Comparison of ENCODE assay signal across 21 cellular contexts in genomic region chr20:3059489-3059888, GRCh38. TPM values are rescaled to one million over a fixed set of nuclear protein-coding genes. Genes with fewer than 3 reads are reported as not detected.
DNase-seq lines count a peak whose midpoint lies in the region; ATAC-seq and TF ChIP-seq lines count a peak whose summit lies in the region.
"Had no signal": no experiment of that assay in that cellular context is flagged by ENCODE, and none has a peak within 500 bp of the region (broad histone marks: within the 10 kb centered on the region; RNA-seq: fewer than 3 reads in every experiment).

No MANE protein-coding gene starts in this region.

- no peaks in the 10 kb centered on the region for H3K36me3 Mint-ChIP-seq in activated CD4-positive, alpha-beta T cell treated with anti-CD3 and anti-CD28 coated beads, Interleukin-2, amount 10 ng/mL, durations not matched to agents 7 days and 5 days (ENCODE audit: low read depth)

- H3K4me3 ChIP-seq in IMR-90 (ENCODE audit: insufficient read depth, low read depth, low read length) = no peak overlapping the region
- peak overlapping the region; percentile 34 for H3K4me3 ChIP-seq in trophoblast cell (ENCODE audit: low read depth, low read length)
- H3K4me3 ChIP-seq: BLaER1, GM23338, HAP-1 had no signal

- H3K4me2 ChIP-seq in IMR-90 (ENCODE audit: low read depth, low read length) (no peak overlapping the region), trophoblast cell (ENCODE audit: low read length) (no peak overlapping the region)
- H3K4me2 ChIP-seq: BLaER1, GM23338 had no signal

- H3K4me1 ChIP-seq in IMR-90 (ENCODE audit: control insufficient read depth, insufficient read depth, low read length) (no peaks in the 10 kb centered on the region), trophoblast cell (ENCODE audit: control insufficient read depth in 1 of 2, insufficient read depth in 2 of 2, low read length in 2 of 2) (no peaks in the 10 kb centered on the region)
- H3K4me1 ChIP-seq: BLaER1, HAP-1 had no signal

- H2AK5ac ChIP-seq in IMR-90 (ENCODE audit: low read depth, low read length) = no peak overlapping the region
- no peak overlapping the region for H2AK5ac ChIP-seq in trophoblast cell (ENCODE audit: low read length)

- H4K91ac ChIP-seq in IMR-90 (ENCODE audit: insufficient read depth, low read depth, low read length) (no peak overlapping the region), trophoblast cell (ENCODE audit: low read depth, low read length) (no peak overlapping the region)

- H2BK12ac ChIP-seq in trophoblast cell (ENCODE audit: low read length) = no peak overlapping the region

- no peaks in the 10 kb centered on the region for H3K36me3 ChIP-seq in IMR-90 (ENCODE audit: control insufficient read depth, insufficient read depth, low read length)
- H3K36me3 ChIP-seq in trophoblast cell (ENCODE audit: control insufficient read depth in 1 of 2, insufficient read depth in 2 of 2, low read length in 2 of 2) = no peaks in the 10 kb centered on the region
- H3K36me3 ChIP-seq: BLaER1, HAP-1 had no signal

- in situ Hi-C loops in IMR-90 (cut with MboI; ENCODE audit: low sequenced_read_pairs) = loop anchor here (5.0 kb wide), 1 partner anchor 48 kb away; no protein-coding TSS in a partner anchor

- H3K23ac ChIP-seq in IMR-90 (ENCODE audit: low read depth, low read length) = no peak overlapping the region
- H3K23ac ChIP-seq in trophoblast cell (ENCODE audit: low read length) = no peak overlapping the region

- DNase-seq in IMR-90 (no peak), trophoblast cell (no peak), hippocampal formation (lab: John Stamatoyannopoulos, UW) (no peak), retina (no peak)
- DNase-seq in activated CD4-positive, alpha-beta T cell treated with anti-CD3 and anti-CD28 coated beads, Interleukin-2, amount 10 ng/mL, durations not matched to agents 7 days and 5 days = no peak
- DNase-seq: CD4-positive, CD25-positive, alpha-beta regulatory T cell; CD8-positive, alpha-beta T cell; DMS53; DMS79 treated with DMSO at 0.1 percent for 48 hours; GF-D8; HFFc6 had no signal

- H4K5ac ChIP-seq in IMR-90 (ENCODE audit: low read depth, low read length) = no peak overlapping the region

- CTCF ChIA-PET in IMR-90 (lab: Yijun Ruan, JAX) = no interaction called here
- CTCF ChIA-PET in activated CD4-positive, alpha-beta T cell treated with anti-CD3 and anti-CD28 coated beads, Interleukin-2, amount 10 ng/mL, durations not matched to agents 7 days and 5 days (lab: Charles Lee) = no interaction called here

- TF ChIP-seq CTCF in IMR-90 (conservative IDR thresholded peaks at IDR 0.05; ENCODE audit: low read depth, low read length) = no peak

- 0 out of 2 replicates have a peak, but pooled peaks cover 4% of the 10 kb centered on the region for H3K9me1 ChIP-seq in IMR-90 (ENCODE audit: insufficient read depth, low read length)

- no peak overlapping the region for H3K27ac ChIP-seq in IMR-90 (ENCODE audit: insufficient read depth, low read length)
- no peak overlapping the region for H3K27ac ChIP-seq in trophoblast cell (ENCODE audit: low read depth, low read length)
- H3K27ac ChIP-seq: BLaER1, C4-2B had no signal

- no peak overlapping the region for H3K27ac Mint-ChIP-seq in activated CD4-positive, alpha-beta T cell treated with anti-CD3 and anti-CD28 coated beads, Interleukin-2, amount 10 ng/mL, durations not matched to agents 7 days and 5 days
- H3K27ac Mint-ChIP-seq: CD8-positive, alpha-beta T cell; GM23338; HFFc6 had no signal

- H3K27me3 Mint-ChIP-seq in activated CD4-positive, alpha-beta T cell treated with anti-CD3 and anti-CD28 coated beads, Interleukin-2, amount 10 ng/mL, durations not matched to agents 7 days and 5 days = no peaks in the 10 kb centered on the region
- H3K27me3 Mint-ChIP-seq: CD4-positive, CD25-positive, alpha-beta regulatory T cell had no signal

- no peak overlapping the region for H3K56ac ChIP-seq in IMR-90 (ENCODE audit: extremely low read depth, insufficient read depth, low read length)

- H2BK5ac ChIP-seq in IMR-90 (ENCODE audit: low read depth, low read length, poor library complexity, severe bottlenecking) = no peak overlapping the region
- H2BK5ac ChIP-seq in trophoblast cell (ENCODE audit: low read depth, low read length, poor library complexity) = no peak overlapping the region

- H2AFZ ChIP-seq in IMR-90 (replicated peaks; ENCODE audit: low read length, poor library complexity) (peak overlapping the region; percentile 13), trophoblast cell (ENCODE audit: insufficient read depth, low read length, poor library complexity) (no peak overlapping the region)
- H2AFZ ChIP-seq: GM23338 had no signal

- no peak for TF ChIP-seq POLR2A in IMR-90 (IDR thresholded peaks at IDR 0.05; ENCODE audit: low read depth, low read length)

- no peak overlapping the region for H2BK15ac ChIP-seq in IMR-90 (ENCODE audit: low read depth, low read length)

- H3K9me3 ChIP-seq in IMR-90 (ENCODE audit: control insufficient read depth, insufficient read depth, low read length) = no peaks in the 10 kb centered on the region
- peaks cover 3% of the 10 kb centered on the region for H3K9me3 ChIP-seq in trophoblast cell (ENCODE audit: insufficient read depth, low read depth, low read length)
- H3K9me3 ChIP-seq: BLaER1, HAP-1 had no signal

- H3K9ac ChIP-seq in IMR-90 (ENCODE audit: low read depth, low read length) (no peak overlapping the region), trophoblast cell (ENCODE audit: low read length) (no peak overlapping the region)
- H3K9ac ChIP-seq: BLaER1 had no signal

- H3K79me1 ChIP-seq in IMR-90 (ENCODE audit: low read depth in 1 of 2, low read length in 2 of 2) = no peaks in the 10 kb centered on the region
- H3K79me1 ChIP-seq in trophoblast cell (ENCODE audit: low read length) = no peaks in the 10 kb centered on the region

- no peak overlapping the region for H3K18ac ChIP-seq in IMR-90 (ENCODE audit: low read depth, low read length)
- no peak overlapping the region for H3K18ac ChIP-seq in trophoblast cell (ENCODE audit: low read length)

- no TSS peak for BruUV-seq in IMR-90 (replicated peaks; lab: Mats Ljungman, UMichigan)

- no peak overlapping the region for H3K4me3 Mint-ChIP-seq in activated CD4-positive, alpha-beta T cell treated with anti-CD3 and anti-CD28 coated beads, Interleukin-2, amount 10 ng/mL, durations not matched to agents 7 days and 5 days
- H3K4me3 Mint-ChIP-seq: CD8-positive, alpha-beta T cell; GM23338; HFFc6 had no signal

- no peaks in the 10 kb centered on the region for H3K9me3 Mint-ChIP-seq in activated CD4-positive, alpha-beta T cell treated with anti-CD3 and anti-CD28 coated beads, Interleukin-2, amount 10 ng/mL, durations not matched to agents 7 days and 5 days
- H3K9me3 Mint-ChIP-seq: CD4-positive, CD25-positive, alpha-beta regulatory T cell; CD8-positive, alpha-beta T cell; GM23338; HFFc6 had no signal

- H2BK20ac ChIP-seq in IMR-90 (ENCODE audit: low read depth, low read length) = no peak overlapping the region

- dilution Hi-C loops in IMR-90 (cut with HindIII; ENCODE audit: low sequenced_read_pairs, unreplicated experiment) = no loop called here

- 78% methylated on average over 2 of the region's 3 CpGs; no CpG with 5 or more reads in 1 of the 2 experiments for WGBS in IMR-90 (ENCODE audit: extremely low coverage in 2 of 2, insufficient read length in 1 of 2), 2 experiments
- no CpG with 5 or more reads among the region's 3 CpGs for WGBS in trophoblast cell (ENCODE audit: extremely low coverage, insufficient coverage, insufficient read length)

- H3K27me3 ChIP-seq in IMR-90 (ENCODE audit: control insufficient read depth, insufficient read depth, low read length) = no peaks in the 10 kb centered on the region
- H3K27me3 ChIP-seq in trophoblast cell (ENCODE audit: insufficient read depth, low read length) = no peaks in the 10 kb centered on the region
- H3K27me3 ChIP-seq: BLaER1 had no signal

- H3K14ac ChIP-seq in IMR-90 (replicated peaks; ENCODE audit: low read depth, low read length) (no peak overlapping the region), trophoblast cell (ENCODE audit: low read length) (no peak overlapping the region)

- H3K4ac ChIP-seq in IMR-90 (ENCODE audit: low read depth, low read length) (no peak overlapping the region), trophoblast cell (ENCODE audit: low read depth, low read length) (no peak overlapping the region)

- ATAC-seq in IMR-90 (ENCODE audit: low read depth) (no peak), esophagus mucosa (peak; percentile 23), GM21825 (IDR thresholded peaks at IDR 0.05; ENCODE audit: unreplicated experiment) (no peak)
- ATAC-seq: CD8-positive, alpha-beta T cell; GM23338 had no signal

- no peak for TF ChIP-seq RAD21 in IMR-90 (IDR thresholded peaks at IDR 0.05; ENCODE audit: low read length)

- no peak overlapping the region for H4K12ac ChIP-seq in trophoblast cell (ENCODE audit: low read depth, low read length)

- POLR2A ChIA-PET in IMR-90 (lab: Charles Lee; ENCODE audit: unreplicated experiment) = no interaction called here
- POLR2A ChIA-PET in activated CD4-positive, alpha-beta T cell treated with anti-CD3 and anti-CD28 coated beads, Interleukin-2, amount 10 ng/mL, durations not matched to agents 7 days and 5 days (lab: Charles Lee) = no interaction called here

- no peaks in the 10 kb centered on the region for H3K79me2 ChIP-seq in trophoblast cell (ENCODE audit: control insufficient read depth, insufficient read depth, low read length, poor library complexity)

- H2BK120ac ChIP-seq in IMR-90 (ENCODE audit: low read depth, low read length) (no peak overlapping the region), trophoblast cell (ENCODE audit: insufficient read depth, low read length, poor library complexity) (no peak overlapping the region)

- intact Hi-C loops in IMR-90 (cut with micrococcal nuclease) = loop anchor here (10.0 kb wide), 1 partner anchor 255 kb away; no protein-coding TSS in a partner anchor

- H2AK9ac ChIP-seq in IMR-90 (replicated peaks; ENCODE audit: low read depth, low read length, poor library complexity) = peak overlapping the region; percentile 72

- H4K20me1 ChIP-seq in IMR-90 (ENCODE audit: insufficient read depth, low read length) = no peaks in the 10 kb centered on the region
- H4K20me1 ChIP-seq: BLaER1 had no signal

- H3K4me1 Mint-ChIP-seq in activated CD4-positive, alpha-beta T cell treated with anti-CD3 and anti-CD28 coated beads, Interleukin-2, amount 10 ng/mL, durations not matched to agents 7 days and 5 days = peaks cover 1% of the 10 kb centered on the region
- H3K4me1 Mint-ChIP-seq: GM23338 had no signal

- H4K8ac ChIP-seq in IMR-90 (ENCODE audit: low read depth in 2 of 2, low read length in 2 of 2) (no peak overlapping the region), trophoblast cell (ENCODE audit: low read depth, low read length) (no peak overlapping the region)

RNA-seq across cellular contexts. Expression of gene OXT, which starts 11.9 kb away (rescaled TPM):
- total RNA-seq in IMR-90 (2012; rRNA removed) = not detected in 2 replicates
- polyA plus RNA-seq in IMR-90 (2012; rRNA removed) = not detected in 2 replicates
- not detected in 2 replicates for polyA plus RNA-seq in IMR-90 (2012; cell fraction: cytosol; rRNA removed)
- polyA plus RNA-seq in IMR-90 (2012; cell fraction: nucleus; rRNA removed; ENCODE audit: low replicate concordance) = not detected in 2 replicates
- total RNA-seq in esophagus mucosa = not detected
- polyA plus RNA-seq in trophoblast cell (2013) = 0.12 TPM in 1 of 2 replicates, not detected in the other
- total RNA-seq in activated CD4-positive, alpha-beta T cell treated with anti-CD3 and anti-CD28 coated beads, Interleukin-2, amount 10 ng/mL, durations not matched to agents 7 days and 5 days = not detected
- total RNA-seq: A172; A673; CD4-positive, CD25-positive, alpha-beta regulatory T cell; Daoy; G401; GM23338; HFFc6 had no signal

RNA-seq across cellular contexts. Expression of gene MRPS26, which starts 13.6 kb away (rescaled TPM):
- total RNA-seq in IMR-90 (2012; rRNA removed) (22.2 and 24.7 TPM in 2 replicates), esophagus mucosa (36.5 TPM)
- polyA plus RNA-seq in IMR-90 (2012; rRNA removed) = 38.6 and 49.5 TPM in 2 replicates
- polyA plus RNA-seq in IMR-90 (2012; cell fraction: cytosol; rRNA removed) = 53.9 and 56.0 TPM in 2 replicates
- polyA plus RNA-seq in IMR-90 (2012; cell fraction: nucleus; rRNA removed; ENCODE audit: low replicate concordance) = 20.0 and 35.2 TPM in 2 replicates
- 26.6 and 30.1 TPM in 2 replicates for polyA plus RNA-seq in trophoblast cell (2013)
- total RNA-seq in activated CD4-positive, alpha-beta T cell treated with anti-CD3 and anti-CD28 coated beads, Interleukin-2, amount 10 ng/mL, durations not matched to agents 7 days and 5 days = 10 to 100 TPM; 30.6 to 37.2 TPM

RNA-seq across cellular contexts. Expression of gene GNRH2, which starts 16.1 kb away (rescaled TPM):
- total RNA-seq in IMR-90 (2012; rRNA removed) (0.18 and 0.28 TPM in 2 replicates), esophagus mucosa (not detected)
- 0.16 and 0.21 TPM in 2 replicates for polyA plus RNA-seq in IMR-90 (2012; rRNA removed)
- not detected in 2 replicates for polyA plus RNA-seq in IMR-90 (2012; cell fraction: cytosol; rRNA removed)
- polyA plus RNA-seq in IMR-90 (2012; cell fraction: nucleus; rRNA removed; ENCODE audit: low replicate concordance) = 1.7 and 3.5 TPM in 2 replicates
- 0.44 TPM in 1 of 2 replicates, not detected in the other for polyA plus RNA-seq in trophoblast cell (2013)
- total RNA-seq in activated CD4-positive, alpha-beta T cell treated with anti-CD3 and anti-CD28 coated beads, Interleukin-2, amount 10 ng/mL, durations not matched to agents 7 days and 5 days = 1 to 10 TPM; 1.2 to 2.0 TPM
- total RNA-seq: A172; CD8-positive, alpha-beta T cell; Daoy; G401; GM23338 had no signal
- polyA plus RNA-seq: CD4-positive, CD25-positive, alpha-beta regulatory T cell; GM23338 had no signal

RNA-seq across cellular contexts. Expression of gene AVP, which starts 25.0 kb away (rescaled TPM):
- total RNA-seq in IMR-90 (2012; rRNA removed) (not detected in 2 replicates), esophagus mucosa (not detected)
- polyA plus RNA-seq in IMR-90 (2012; rRNA removed) = not detected in 2 replicates
- not detected in 2 replicates for polyA plus RNA-seq in IMR-90 (2012; cell fraction: cytosol; rRNA removed)
- polyA plus RNA-seq in IMR-90 (2012; cell fraction: nucleus; rRNA removed; ENCODE audit: low replicate concordance) = not detected in 2 replicates
- polyA plus RNA-seq in trophoblast cell (2013) = not detected in 2 replicates
- total RNA-seq in activated CD4-positive, alpha-beta T cell treated with anti-CD3 and anti-CD28 coated beads, Interleukin-2, amount 10 ng/mL, durations not matched to agents 7 days and 5 days = not detected
- total RNA-seq: A172, A673, Daoy, G401, GM23338, HFFc6 had no signal
- polyA plus RNA-seq: CD4-positive, CD25-positive, alpha-beta regulatory T cell had no signal
